Comparison of ENCODE assay signal across 8 cellular contexts in genomic region chr9:36328798-36329411, GRCh38.
DNase-seq lines count a peak whose midpoint lies in the region; ATAC-seq and TF ChIP-seq lines count a peak whose summit lies in the region.

No MANE protein-coding gene starts in this region.

- peaks cover 2% of the 10 kb centered on the region for H3K4me1 Mint-ChIP-seq in activated naive CD4-positive, alpha-beta T cell treated with anti-CD3 and anti-CD28 coated beads, Interleukin-2, amount 10 ng/mL, durations not matched to agents 7 days and 5 days
- H3K4me1 Mint-ChIP-seq in stimulated activated memory B cell treated with anti-CD40 and anti-IgM and Interleukin-4, amounts not matched to agents 10 μg/mL and 1 μg/mL and 100 μg/mL, for 72 hours: no peaks in the 10 kb centered on the region

- no peak overlapping the region for H3K27ac Mint-ChIP-seq in activated naive CD4-positive, alpha-beta T cell treated with anti-CD3 and anti-CD28 coated beads, Interleukin-2, amount 10 ng/mL, durations not matched to agents 7 days and 5 days
- H3K27ac Mint-ChIP-seq in stimulated activated memory B cell treated with anti-CD40 and anti-IgM and Interleukin-4, amounts not matched to agents 10 μg/mL and 1 μg/mL and 100 μg/mL, for 72 hours: no peak overlapping the region

- peak overlapping the region; percentile 30 for H3K4me2 ChIP-seq in Loucy (ENCODE audit: low read depth, low read length, poor library complexity, severe bottlenecking)

- H3K4me3 ChIP-seq in Loucy (ENCODE audit: low read length, poor library complexity, severe bottlenecking) (no peak overlapping the region), SJCRH30 (no peak overlapping the region), cardiac fibroblast (replicated peaks in 1 of 2; ENCODE audit: low read depth in 2 of 2, low read length in 2 of 2) (no peak overlapping the region)

- H3K9me3 Mint-ChIP-seq in activated naive CD4-positive, alpha-beta T cell treated with anti-CD3 and anti-CD28 coated beads, Interleukin-2, amount 10 ng/mL, durations not matched to agents 7 days and 5 days: no peaks in the 10 kb centered on the region
- no peaks in the 10 kb centered on the region for H3K9me3 Mint-ChIP-seq in stimulated activated memory B cell treated with anti-CD40 and anti-IgM and Interleukin-4, amounts not matched to agents 10 μg/mL and 1 μg/mL and 100 μg/mL, for 72 hours

- no peak overlapping the region for H3K9ac ChIP-seq in Loucy (ENCODE audit: low read depth, low read length, poor library complexity, severe bottlenecking)

- TF ChIP-seq CTCF in Loucy (conservative IDR thresholded peaks at IDR 0.05; ENCODE audit: low read length) (peak; percentile 91), cardiac fibroblast (IDR thresholded peaks at IDR 0.05; ENCODE audit: low read depth, low read length) (peak; percentile 75)

- no peaks in the 10 kb centered on the region for H4K20me1 ChIP-seq in Loucy (ENCODE audit: insufficient read depth, low read length, poor library complexity, severe bottlenecking)

- no peaks in the 10 kb centered on the region for H3F3A ChIP-seq in Loucy (ENCODE audit: low read depth)

- CTCF ChIA-PET in activated naive CD4-positive, alpha-beta T cell treated with anti-CD3 and anti-CD28 coated beads, Interleukin-2, amount 10 ng/mL, durations not matched to agents 7 days and 5 days (lab: Charles Lee): interaction anchor here (0.6 to 6.6 kb wide), 27 partner anchors 8 to 444 kb away, joined by 3 to 81 read pairs (median 5); partner anchors contain the start of gene CLTA

- no peaks in the 10 kb centered on the region for H3K79me2 ChIP-seq in Loucy (ENCODE audit: insufficient read depth, low read length)

- ATAC-seq in left colon: peak; percentile 79
- peak; percentile 68 for ATAC-seq in stimulated activated memory B cell treated with anti-CD40 and anti-IgM and Interleukin-4, amounts not matched to agents 10 μg/mL and 1 μg/mL and 100 μg/mL, for 72 hours
- ATAC-seq in HG03520 (IDR thresholded peaks at IDR 0.05; ENCODE audit: unreplicated experiment): no peak

- DNase-seq in activated naive CD4-positive, alpha-beta T cell treated with anti-CD3 and anti-CD28 coated beads, Interleukin-2, amount 10 ng/mL, durations not matched to agents 7 days and 5 days: peak; percentile 57
- DNase-seq in activated naive CD4-positive, alpha-beta T cell (lab: John Stamatoyannopoulos, UW): no peak
- DNase-seq in SJCRH30: peak; percentile 38 to 84
- peak; percentile 87 for DNase-seq in cardiac fibroblast (ENCODE audit: low read depth in 2 of 2)
- no peak for DNase-seq in left colon

- no peaks in the 10 kb centered on the region for H3K9me2 ChIP-seq in Loucy (replicated peaks; ENCODE audit: low read depth, low read length)

- no peaks in the 10 kb centered on the region for H3K4me1 ChIP-seq in Loucy (ENCODE audit: insufficient read depth, low read length, poor library complexity, severe bottlenecking)
- peaks cover 3% of the 10 kb centered on the region; the same call in 1 of the 2 replicates for H3K4me1 ChIP-seq in SJCRH30

- intact Hi-C loops in left colon (cut with DNase I, micrococcal nuclease): no loop called here

- H3K27me3 Mint-ChIP-seq in activated naive CD4-positive, alpha-beta T cell treated with anti-CD3 and anti-CD28 coated beads, Interleukin-2, amount 10 ng/mL, durations not matched to agents 7 days and 5 days: no peaks in the 10 kb centered on the region
- no peaks in the 10 kb centered on the region for H3K27me3 Mint-ChIP-seq in stimulated activated memory B cell treated with anti-CD40 and anti-IgM and Interleukin-4, amounts not matched to agents 10 μg/mL and 1 μg/mL and 100 μg/mL, for 72 hours

- H3K4me3 Mint-ChIP-seq in activated naive CD4-positive, alpha-beta T cell treated with anti-CD3 and anti-CD28 coated beads, Interleukin-2, amount 10 ng/mL, durations not matched to agents 7 days and 5 days: no peak overlapping the region
- H3K4me3 Mint-ChIP-seq in stimulated activated memory B cell treated with anti-CD40 and anti-IgM and Interleukin-4, amounts not matched to agents 10 μg/mL and 1 μg/mL and 100 μg/mL, for 72 hours: no peak overlapping the region

- no peaks in the 10 kb centered on the region for H3K36me3 ChIP-seq in Loucy (ENCODE audit: insufficient read depth, low read length)
- no peaks in the 10 kb centered on the region for H3K36me3 ChIP-seq in SJCRH30

- no peak overlapping the region for H3K27ac ChIP-seq in SJCRH30

- no peak overlapping the region for H2AFZ ChIP-seq in Loucy (ENCODE audit: low read length)

- H3K9me3 ChIP-seq in Loucy (ENCODE audit: insufficient read depth, low read depth, low read length) (no peaks in the 10 kb centered on the region), SJCRH30 (replicated peaks) (no peaks in the 10 kb centered on the region)

- no peaks in the 10 kb centered on the region for H3K27me3 ChIP-seq in Loucy (ENCODE audit: insufficient read depth, low read length, poor library complexity, severe bottlenecking)
- H3K27me3 ChIP-seq in SJCRH30: no peaks in the 10 kb centered on the region

- no peaks in the 10 kb centered on the region for H3K36me3 Mint-ChIP-seq in activated naive CD4-positive, alpha-beta T cell treated with anti-CD3 and anti-CD28 coated beads, Interleukin-2, amount 10 ng/mL, durations not matched to agents 7 days and 5 days
- no peaks in the 10 kb centered on the region for H3K36me3 Mint-ChIP-seq in stimulated activated memory B cell treated with anti-CD40 and anti-IgM and Interleukin-4, amounts not matched to agents 10 μg/mL and 1 μg/mL and 100 μg/mL, for 72 hours

Comparison
In these comparisons a context has a peak if more than half of its experiments do, and no peak if none do; other contexts are left out.
1. DNase-seq: peak in activated naive CD4-positive, alpha-beta T cell treated with anti-CD3 and anti-CD28 coated beads, Interleukin-2, amount 10 ng/mL, durations not matched to agents 7 days and 5 days (single experiment), SJCRH30 (2 of 2) and cardiac fibroblast (2 of 2); none in activated naive CD4-positive, alpha-beta T cell (0 of 4) and left colon (0 of 2).